8 cellular contexts compared by ENCODE assay signal in the genomic region with DNA sequence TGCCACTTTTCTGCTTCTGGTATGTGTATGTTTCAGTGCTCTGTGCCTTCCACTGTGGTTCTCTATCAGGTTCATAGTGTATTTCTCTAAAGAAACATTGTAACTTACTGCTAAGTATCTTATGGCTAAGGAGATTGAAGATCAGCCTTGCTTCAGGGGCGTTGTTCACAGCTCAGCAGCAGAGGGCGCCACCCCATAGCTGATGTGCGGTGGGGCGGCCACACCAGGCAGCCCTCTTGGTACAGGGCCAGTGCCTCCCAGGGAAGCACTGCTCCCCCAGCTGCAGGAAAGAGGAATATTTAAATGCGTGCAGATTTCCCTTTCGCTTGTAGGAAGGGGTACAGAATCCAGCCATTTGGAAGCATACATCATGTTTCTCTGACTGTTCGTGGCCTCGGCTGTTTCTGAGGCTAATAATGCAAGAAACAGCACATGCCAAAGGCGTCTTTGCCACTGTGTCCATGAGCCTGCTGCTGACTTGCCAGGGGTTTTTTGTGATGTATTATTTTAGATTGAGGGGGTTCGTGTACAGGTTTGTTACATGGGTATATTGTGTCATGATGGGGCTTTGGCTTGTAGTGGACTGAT.
DNase-seq lines count a peak whose midpoint lies in the region; ATAC-seq and TF ChIP-seq lines count a peak whose summit lies in the region.
"Not testable (repeated sequence)": the region's sequence is repeated elsewhere in the genome, so short reads cannot be mapped to it uniquely, and the experiment has no call there.

No MANE protein-coding gene starts in this region.

- H3K4me1 Mint-ChIP-seq in WTC11, result not testable (repeated sequence)

- not testable (repeated sequence) for H3K4me1 ChIP-seq in left ventricle myocardium inferior

- H3K27me3 Mint-ChIP-seq in WTC11 (ENCODE audit: low read depth), result not testable (repeated sequence)

- DNase-seq in GF-D8 (lab: John Stamatoyannopoulos, UW) (peak; percentile 1), NCI-H526 treated with DMSO at 0.1 percent for 48 hours (lab: John Stamatoyannopoulos, UW) (peak; percentile 6), WTC11 (ENCODE audit: low spot score) (peak; percentile 87), astrocyte of the spinal cord (ENCODE audit: low read depth, low spot score) (peak; percentile 77), left ventricle myocardium inferior (peak; percentile 77), posterior cingulate gyrus (peak; percentile 54 to 97 (median 82)), superior temporal gyrus (ENCODE audit: extremely low spot score) (peak; percentile 74)

- TF ChIP-seq CTCF in WTC11 (IDR thresholded peaks at IDR 0.05) (peak; percentile 79), astrocyte of the spinal cord (IDR thresholded peaks at IDR 0.05; ENCODE audit: low read depth, low read length) (peak; percentile 75), left ventricle myocardium inferior (IDR thresholded peaks at IDR 0.05; ENCODE audit: borderline replicate concordance) (peak; percentile 88)

- in situ Hi-C loops in astrocyte of the spinal cord (cut with HindIII; ENCODE audit: low sequenced_read_pairs), result not testable (repeated sequence)

- not testable (repeated sequence) for H3K27me3 ChIP-seq in left ventricle myocardium inferior (ENCODE audit: low read depth)

- POLR2A ChIA-PET in WTC11 (lab: Charles Lee), result not testable (repeated sequence)

- not testable (repeated sequence) for H3K27ac ChIP-seq in left ventricle myocardium inferior (replicated peaks)

- H3K9me3 ChIP-seq in left ventricle myocardium inferior (replicated peaks), result not testable (repeated sequence)

- H3K9me3 Mint-ChIP-seq in WTC11, result not testable (repeated sequence)

- intact Hi-C loops in left ventricle myocardium inferior (cut with micrococcal nuclease), result loop anchor here (5.0 kb wide), 1 partner anchor 168 kb away; a partner anchor contains a TSS
- intact Hi-C loops in posterior cingulate gyrus (cut with DNase I), result loop anchor here (2.0 kb wide), 1 partner anchor 170 kb away; a partner anchor contains a TSS

- peak; percentile 36 for ATAC-seq in HG03342 (IDR thresholded peaks at IDR 0.05; ENCODE audit: unreplicated experiment)
- peak; percentile 100 for ATAC-seq in WTC11

- CTCF ChIA-PET in WTC11 (lab: Charles Lee), result interaction anchor here (0.6 to 1.4 kb wide), 5 partner anchors 11 to 119 kb away, joined by 3 to 7 read pairs (median 4); a partner anchor contains a TSS

- not testable (repeated sequence) for H3K27ac Mint-ChIP-seq in WTC11

- H3K36me3 ChIP-seq in left ventricle myocardium inferior, result not testable (repeated sequence)

- H3K36me3 Mint-ChIP-seq in WTC11, result not testable (repeated sequence)

- H3K4me3 Mint-ChIP-seq in WTC11, result not testable (repeated sequence)

- H3K4me3 ChIP-seq in astrocyte of the spinal cord (ENCODE audit: low read depth, low read length), result not testable (repeated sequence)
- peak overlapping the region; percentile 41 for H3K4me3 ChIP-seq in left ventricle myocardium inferior

Comparison
In these comparisons a context has a peak if more than half of its experiments do, and no peak if none do; other contexts are left out.
1. DNase-seq: peak in every context shown above with its lines; median percentile 87 in WTC11; 82 in posterior cingulate gyrus; 77 in astrocyte of the spinal cord; 77 in left ventricle myocardium inferior; 74 in superior temporal gyrus; 6 in NCI-H526 treated with DMSO at 0.1 percent for 48 hours; 1 in GF-D8.